Comparison of ENCODE assay signal across 22 cellular contexts in the genomic region with DNA sequence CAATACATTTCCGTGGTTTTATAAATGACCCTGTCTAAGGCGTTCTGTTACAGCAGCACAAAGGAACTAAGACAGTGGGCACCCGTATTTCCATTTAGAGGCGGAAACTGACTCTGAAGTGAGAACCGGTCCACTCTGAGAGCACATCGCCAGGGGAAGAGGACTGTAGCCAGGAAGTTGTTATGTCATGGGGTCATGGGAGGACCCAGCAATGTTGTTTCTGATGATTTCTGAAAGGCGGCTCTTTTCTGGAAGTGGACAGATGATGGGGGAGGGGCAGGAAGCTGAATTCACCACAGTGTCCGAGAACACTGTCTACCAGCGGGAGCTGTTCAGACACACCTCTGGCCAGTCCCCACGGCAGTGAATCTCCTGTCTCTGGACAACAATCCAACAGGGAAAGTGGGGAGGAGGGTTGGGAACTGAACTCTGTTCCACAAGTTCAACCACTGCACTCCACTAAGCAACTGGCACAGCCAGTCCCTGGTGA. TPM values are rescaled to one million over a fixed set of nuclear protein-coding genes. Genes with fewer than 3 reads are reported as not detected.
DNase-seq lines count a peak whose midpoint lies in the region; ATAC-seq, FAIRE-seq and TF ChIP-seq lines count a peak whose summit lies in the region.
"Had no signal": no experiment of that assay in that cellular context is flagged by ENCODE, and none has a peak within 500 bp of the region (broad histone marks: within the 10 kb centered on the region; RNA-seq: fewer than 3 reads in every experiment).

No MANE protein-coding gene starts in this region.

- TF ChIP-seq CTCF in H1 (IDR thresholded peaks at IDR 0.05; ENCODE audit: control extremely low read depth in 1 of 3, insufficient read depth in 1 of 3, low read depth in 1 of 3, low read length in 3 of 3) (no peak), lower lobe of right lung (IDR thresholded peaks at IDR 0.05) (no peak)

- no peaks in the 10 kb centered on the region for H3K36me3 Mint-ChIP-seq in CD8-positive, alpha-beta memory T cell

- H2BK120ac ChIP-seq in H1 (replicated peaks; ENCODE audit: low read depth, low read length) = no peak overlapping the region

- no peak for DNase-seq in CD8-positive, alpha-beta memory T cell
- DNase-seq in H1 (ENCODE audit: low read depth in 1 of 2, low spot score in 2 of 2) (no peak), lower lobe of right lung (no peak), MG63 (no peak)
- DNase-seq in stimulated activated CD4-positive, alpha-beta T cell treated with anti-CD3 and anti-CD28 coated beads, Interleukin-2, amount 100 ng/mL, for 48 hours = no peak
- DNase-seq in stimulated activated naive CD8-positive, alpha-beta T cell treated with anti-CD3 and anti-CD28 coated beads, Interleukin-15, amount 100 ng/mL, for 72 hours = no peak
- DNase-seq: activated CD4-positive, alpha-beta T cell treated with anti-CD3 and anti-CD28 coated beads for 36 hours; activated T-cell treated with anti-CD3 and anti-CD28 coated beads, Interleukin-2, amount 50 U/mL, for 1 hour; effector memory CD8-positive, alpha-beta T cell; EL; foreskin keratinocyte; NCI-H1417 treated with DMSO at 0.1 percent for 48 hours; NCI-H510A; PC-9; T-helper 1 cell had no signal

- peaks cover 5 to 19% (median 19%) of the 10 kb centered on the region in 3 donors for H3K4me1 Mint-ChIP-seq in CD8-positive, alpha-beta memory T cell
- peaks cover 22% of the 10 kb centered on the region for H3K4me1 Mint-ChIP-seq in stimulated activated naive CD8-positive, alpha-beta T cell treated with anti-CD3 and anti-CD28 coated beads, Interleukin-15, amount 100 ng/mL, for 72 hours

- peak; percentile 18 to 59 for ATAC-seq in lower lobe of right lung
- ATAC-seq in GM18505 (IDR thresholded peaks at IDR 0.05; ENCODE audit: unreplicated experiment) = no peak
- no peak for ATAC-seq in stimulated activated naive CD8-positive, alpha-beta T cell treated with anti-CD3 and anti-CD28 coated beads, Interleukin-15, amount 100 ng/mL, for 72 hours
- ATAC-seq: activated CD4-positive, alpha-beta T cell treated with anti-CD3 and anti-CD28 coated beads for 36 hours; effector memory CD8-positive, alpha-beta T cell; foreskin keratinocyte had no signal

- H3K18ac ChIP-seq in H1 (ENCODE audit: extremely low read depth, low read length) = no peak overlapping the region

- no peak overlapping the region for H3K4me3 ChIP-seq in CD8-positive, alpha-beta memory T cell (ENCODE audit: low read length)
- H3K4me3 ChIP-seq in H1 (ENCODE audit: extremely low read depth in 1 of 4, insufficient read depth in 2 of 4, low read depth in 3 of 4, low read length in 4 of 4) (no peak overlapping the region), lower lobe of right lung (no peak overlapping the region), skeletal muscle satellite cell (ENCODE audit: low read length) (peak overlapping the region; percentile 5), MG63 (no peak overlapping the region)
- H3K4me3 ChIP-seq: PC-9 had no signal

- no peaks in the 10 kb centered on the region for H3K79me1 ChIP-seq in H1 (ENCODE audit: low read depth, low read length)

- CTCF ChIA-PET in CD8-positive, alpha-beta memory T cell (lab: Charles Lee) = interaction anchor here (1.5 kb wide), 1 partner anchor 120 kb away, joined by 4 read pairs; no protein-coding TSS in a partner anchor
- CTCF ChIA-PET in H1 (lab: Charles Lee; ENCODE audit: partially characterized antibody) = interaction anchor here (0.8 to 2.4 kb wide), 4 partner anchors 8 to 121 kb away, joined by 3 to 12 read pairs (median 7); no protein-coding TSS in a partner anchor

- TF ChIP-seq EP300 in H1 (IDR thresholded peaks at IDR 0.05; ENCODE audit: borderline replicate concordance in 1 of 2, low read depth in 2 of 2, low read length in 2 of 2) = no peak

- intact Hi-C loops in lower lobe of right lung (cut with DNase I) = no loop called here

- H3K4ac ChIP-seq in H1 (replicated peaks; ENCODE audit: insufficient read length, low read depth, low read length) = no peak overlapping the region

- no peak overlapping the region for H3K27ac ChIP-seq in CD8-positive, alpha-beta memory T cell (ENCODE audit: low read depth, low read length)
- H3K27ac ChIP-seq in H1 (ENCODE audit: low read depth, low read length) = no peak overlapping the region
- H3K27ac ChIP-seq in lower lobe of right lung = peak overlapping the region; percentile 70
- H3K27ac ChIP-seq: foreskin keratinocyte, PC-9 had no signal

- peak overlapping the region in 5 of 7 donors; percentile 40 to 76 (median 54) for H3K4me3 Mint-ChIP-seq in CD8-positive, alpha-beta memory T cell
- no peak overlapping the region for H3K4me3 Mint-ChIP-seq in stimulated activated naive CD8-positive, alpha-beta T cell treated with anti-CD3 and anti-CD28 coated beads, Interleukin-15, amount 100 ng/mL, for 72 hours
- H3K4me3 Mint-ChIP-seq: activated CD4-positive, alpha-beta T cell treated with anti-CD3 and anti-CD28 coated beads for 36 hours had no signal

- peaks cover 0 to 10% of the 10 kb centered on the region in 2 experiments; a peak in 2 of 4 replicates for H3K79me2 ChIP-seq in H1 (ENCODE audit: control insufficient read depth in 1 of 2, insufficient read depth in 2 of 2, low read length in 2 of 2)

- POLR2A ChIA-PET in CD8-positive, alpha-beta memory T cell (lab: Charles Lee) = no interaction called here
- POLR2A ChIA-PET in H1 (lab: Charles Lee; ENCODE audit: partially characterized antibody) = interaction anchor here (2.4 to 6.7 kb wide), 2 partner anchors 10 to 21 kb away, joined by 7 to 42 read pairs; no protein-coding TSS in a partner anchor

- H4K8ac ChIP-seq in H1 (ENCODE audit: extremely low read depth, insufficient read depth, low read length) = no peak overlapping the region

- H2BK20ac ChIP-seq in H1 (ENCODE audit: low read length) = 0 out of 2 replicates have a peak overlapping the region, but pooled peaks have one; percentile 6

- H3K27ac Mint-ChIP-seq in CD8-positive, alpha-beta memory T cell = peak overlapping the region in 1 of 8 donors; percentile 38
- no peak overlapping the region for H3K27ac Mint-ChIP-seq in stimulated activated naive CD8-positive, alpha-beta T cell treated with anti-CD3 and anti-CD28 coated beads, Interleukin-15, amount 100 ng/mL, for 72 hours
- H3K27ac Mint-ChIP-seq: activated CD4-positive, alpha-beta T cell treated with anti-CD3 and anti-CD28 coated beads for 36 hours; effector memory CD8-positive, alpha-beta T cell had no signal

- H3K4me2 ChIP-seq in H1 (ENCODE audit: insufficient read depth in 1 of 2, low read depth in 2 of 2, low read length in 2 of 2) = no peak overlapping the region
- H3K4me2 ChIP-seq in skeletal muscle satellite cell (ENCODE audit: low read length) = peak overlapping the region; percentile 91
- H3K4me2 ChIP-seq: PC-9 had no signal

- peaks cover 3% of the 10 kb centered on the region for H3K27me3 ChIP-seq in CD8-positive, alpha-beta memory T cell (ENCODE audit: insufficient read depth, low read length, poor library complexity, severe bottlenecking)
- peaks cover 0 to 31% (median 24%) of the 10 kb centered on the region in 4 experiments; a peak in 6 of 7 replicates for H3K27me3 ChIP-seq in H1 (replicated peaks in 1 of 4; ENCODE audit: control insufficient read depth in 3 of 4, extremely low read depth in 1 of 4, insufficient read depth in 3 of 4, low read length in 3 of 4)
- no peaks in the 10 kb centered on the region for H3K27me3 ChIP-seq in lower lobe of right lung (ENCODE audit: low read depth)
- H3K27me3 ChIP-seq in skeletal muscle satellite cell (ENCODE audit: control insufficient read depth, insufficient read depth, low read length) = no peaks in the 10 kb centered on the region
- no peaks in the 10 kb centered on the region for H3K27me3 ChIP-seq in MG63

- H2BK15ac ChIP-seq in H1 (ENCODE audit: low read length) = peak overlapping the region; percentile 72; the same call in 1 of the 2 replicates

- H3K56ac ChIP-seq in H1 (replicated peaks; ENCODE audit: insufficient read length, low read depth, low read length) = no peak overlapping the region

- no peak overlapping the region for H4K91ac ChIP-seq in H1 (replicated peaks; ENCODE audit: insufficient read length, low read length)

- H3K36me3 ChIP-seq in CD8-positive, alpha-beta memory T cell (ENCODE audit: insufficient read depth, low read length) = no peaks in the 10 kb centered on the region
- H3K36me3 ChIP-seq in H1 (ENCODE audit: control insufficient read depth in 2 of 4, insufficient read depth in 4 of 4, low read length in 3 of 4) (no peaks in the 10 kb centered on the region), lower lobe of right lung (no peaks in the 10 kb centered on the region), skeletal muscle satellite cell (ENCODE audit: insufficient read depth, low read length) (no peaks in the 10 kb centered on the region), MG63 (peaks cover 6% of the 10 kb centered on the region; the same call in 1 of the 2 replicates)

- H4K5ac ChIP-seq in H1 (ENCODE audit: insufficient read length, low read depth, low read length) = no peak overlapping the region

- H3K14ac ChIP-seq in H1 (ENCODE audit: insufficient read length) = no peak overlapping the region

- no peak for TF ChIP-seq RAD21 in H1 (IDR thresholded peaks at IDR 0.05 in 1 of 2, conservative IDR thresholded peaks at IDR 0.05 in 1 of 2; ENCODE audit: low read depth in 2 of 2, low read length in 2 of 2)

- H2BK12ac ChIP-seq in H1 (ENCODE audit: low read depth, low read length) = peak overlapping the region; percentile 70; the same call in 1 of the 2 replicates

- H4K20me1 ChIP-seq in H1 (replicated peaks in 1 of 2; ENCODE audit: control insufficient read depth in 1 of 2, insufficient read depth in 2 of 2, low read length in 2 of 2) = peaks cover 0 to 2% of the 10 kb centered on the region in 2 experiments

- H2AK5ac ChIP-seq in H1 (ENCODE audit: low read depth, low read length) = no peak overlapping the region

- H3K9ac ChIP-seq in H1 (replicated peaks in 1 of 4; ENCODE audit: extremely low read depth in 1 of 4, low read depth in 3 of 4, low read length in 3 of 4) = no peak overlapping the region
- H3K9ac ChIP-seq in skeletal muscle satellite cell (ENCODE audit: low read depth, low read length) = peak overlapping the region; percentile 53

- no peak overlapping the region for H3K23ac ChIP-seq in H1 (ENCODE audit: insufficient read length)

- peaks cover 25 to 48% of the 10 kb centered on the region in 2 donors for H3K27me3 Mint-ChIP-seq in CD8-positive, alpha-beta memory T cell
- peaks cover 31% of the 10 kb centered on the region for H3K27me3 Mint-ChIP-seq in stimulated activated naive CD8-positive, alpha-beta T cell treated with anti-CD3 and anti-CD28 coated beads, Interleukin-15, amount 100 ng/mL, for 72 hours

- H3K23me2 ChIP-seq in H1 (ENCODE audit: low read depth, low read length) = peaks cover 5% of the 10 kb centered on the region

- FAIRE-seq in H1 (lab: Jason Lieb, UNC) = no peak
- FAIRE-seq: islet of Langerhans had no signal

- H3K9me3 ChIP-seq in CD8-positive, alpha-beta memory T cell (ENCODE audit: low read length) = no peaks in the 10 kb centered on the region
- no peaks in the 10 kb centered on the region for H3K9me3 ChIP-seq in H1 (ENCODE audit: insufficient read depth in 2 of 2, low read depth in 1 of 2, low read length in 1 of 2)
- no peaks in the 10 kb centered on the region for H3K9me3 ChIP-seq in lower lobe of right lung
- H3K9me3 ChIP-seq in skeletal muscle satellite cell (replicated peaks; ENCODE audit: low read length) = no peaks in the 10 kb centered on the region
- no peaks in the 10 kb centered on the region for H3K9me3 ChIP-seq in MG63

- no peaks in the 10 kb centered on the region for H3K9me3 Mint-ChIP-seq in CD8-positive, alpha-beta memory T cell
- no peaks in the 10 kb centered on the region for H3K9me3 Mint-ChIP-seq in stimulated activated naive CD8-positive, alpha-beta T cell treated with anti-CD3 and anti-CD28 coated beads, Interleukin-15, amount 100 ng/mL, for 72 hours
- H3K9me3 Mint-ChIP-seq: effector memory CD8-positive, alpha-beta T cell; IgD-negative memory B cell had no signal

- no peak for TF ChIP-seq POLR2A in H1 (IDR thresholded peaks at IDR 0.05; ENCODE audit: control extremely low read depth in 1 of 2, low read depth in 2 of 2, low read length in 2 of 2)
- TF ChIP-seq POLR2A in GM18505 (IDR thresholded peaks at IDR 0.05; ENCODE audit: borderline replicate concordance, extremely low read depth, insufficient read depth, insufficient read length) = no peak

- peak overlapping the region; percentile 16; the same call in 1 of the 2 replicates for H2BK5ac ChIP-seq in H1 (ENCODE audit: low read depth, low read length)

- H2AFZ ChIP-seq in H1 (ENCODE audit: low read length) = no peak overlapping the region
- H2AFZ ChIP-seq: PC-9 had no signal

- WGBS in H1 (ENCODE audit: extremely low coverage in 1 of 2, insufficient coverage in 1 of 2, insufficient read length in 1 of 2, insufficient replicate concordance in 2 of 2, low coverage in 1 of 2, low lambda C conversion rate in 2 of 2, missing lambda C conversion rate in 1 of 2), 2 experiments = 95% methylated on average over 10 of the region's 10 CpGs; no CpG with 5 or more reads in 1 of the 2 experiments

- H3K4me1 ChIP-seq in CD8-positive, alpha-beta memory T cell (ENCODE audit: insufficient read depth, low read length) = peaks cover 5% of the 10 kb centered on the region
- peaks cover 0 to 13% (median 8%) of the 10 kb centered on the region in 4 experiments; a peak in 5 of 7 replicates for H3K4me1 ChIP-seq in H1 (replicated peaks in 1 of 4; ENCODE audit: control insufficient read depth in 3 of 4, insufficient read depth in 4 of 4, low read length in 3 of 4)
- H3K4me1 ChIP-seq in lower lobe of right lung = peaks cover 36% of the 10 kb centered on the region
- H3K4me1 ChIP-seq in skeletal muscle satellite cell (ENCODE audit: control insufficient read depth, insufficient read depth, low read length) = peaks cover 41% of the 10 kb centered on the region
- H3K4me1 ChIP-seq: foreskin keratinocyte had no signal

RNA-seq across cellular contexts. Expression of a gene that starts 2.1 kb away (rescaled TPM):
- total RNA-seq in CD8-positive, alpha-beta memory T cell = 100 to 1,000 TPM; 188 to 192 TPM
- 128 TPM for polyA plus RNA-seq in CD8-positive, alpha-beta memory T cell
- total RNA-seq in H1 (2021; fragmentation: NEBNext Ultra II Directional; extraction: Animal tissue kit (Norgen Biotek cat#: 25700)) = 68.6 and 75.8 TPM in 2 replicates
- polyA plus RNA-seq in H1 (2011; rRNA removed) = 12.1 and 13.8 TPM in 2 replicates
- polyA plus RNA-seq in H1 (2011; cell fraction: cytosol; rRNA removed) = 25.4 TPM
- 26.6 TPM for polyA plus RNA-seq in H1 (2011; cell fraction: nucleus; rRNA removed)
- 33.6 to 61.3 TPM (median 38.1 TPM) in 4 replicates for polyA plus RNA-seq in H1 (2012, experiment 1 of 2)
- 4.3 TPM for polyA plus RNA-seq in H1 (2012, experiment 2 of 2)
- polyA plus RNA-seq in H1 (2013, experiment 1 of 2) = 98.5 TPM
- 87.2 TPM for polyA plus RNA-seq in H1 (2013, experiment 2 of 2)
- polyA minus RNA-seq in H1 (2011; rRNA and poly(A)+ RNA removed) = 18.7 and 22.1 TPM in 2 replicates
- 18.1 TPM for polyA minus RNA-seq in H1 (2011; cell fraction: cytosol; rRNA and poly(A)+ RNA removed)
- polyA minus RNA-seq in H1 (2011; cell fraction: nucleus; rRNA and poly(A)+ RNA removed) = 46.1 TPM
- total RNA-seq in lower lobe of right lung = 180 TPM
- 41.6 and 46.3 TPM in 2 replicates for total RNA-seq in skeletal muscle satellite cell (2012; rRNA removed)
- total RNA-seq in MG63 (2014; rRNA removed; shearing (Covaris generic); ENCODE audit: low replicate concordance) = 33.5 and 52.8 TPM in 2 replicates

RNA-seq across cellular contexts. Expression of a gene that starts 34.7 kb away (rescaled TPM):
- not detected for total RNA-seq in CD8-positive, alpha-beta memory T cell
- polyA plus RNA-seq in CD8-positive, alpha-beta memory T cell = not detected
- 83.4 and 83.8 TPM in 2 replicates for total RNA-seq in H1 (2021; fragmentation: NEBNext Ultra II Directional; extraction: Animal tissue kit (Norgen Biotek cat#: 25700))
- polyA plus RNA-seq in H1 (2011; rRNA removed) = 42.6 and 61.3 TPM in 2 replicates
- polyA plus RNA-seq in H1 (2011; cell fraction: cytosol; rRNA removed) = 101 TPM
- polyA plus RNA-seq in H1 (2011; cell fraction: nucleus; rRNA removed) = 167 TPM
- polyA plus RNA-seq in H1 (2012, experiment 1 of 2) = 84.7 to 102 TPM (median 94.1 TPM) in 4 replicates
- 63.0 TPM for polyA plus RNA-seq in H1 (2012, experiment 2 of 2)
- 232 TPM for polyA plus RNA-seq in H1 (2013, experiment 1 of 2)
- 228 TPM for polyA plus RNA-seq in H1 (2013, experiment 2 of 2)
- 46.1 and 50.2 TPM in 2 replicates for polyA minus RNA-seq in H1 (2011; rRNA and poly(A)+ RNA removed)
- polyA minus RNA-seq in H1 (2011; cell fraction: cytosol; rRNA and poly(A)+ RNA removed) = 25.8 TPM
- polyA minus RNA-seq in H1 (2011; cell fraction: nucleus; rRNA and poly(A)+ RNA removed) = 47.1 TPM
- total RNA-seq in lower lobe of right lung = 60.1 TPM
- 0.22 and 0.25 TPM in 2 replicates for total RNA-seq in skeletal muscle satellite cell (2012; rRNA removed)
- total RNA-seq in MG63 (2014; rRNA removed; shearing (Covaris generic); ENCODE audit: low replicate concordance) = not detected in 2 replicates
- polyA plus RNA-seq: IgD-negative memory B cell, neural cell had no signal

RNA-seq across cellular contexts. Expression of a gene that starts 58.9 kb away (rescaled TPM):
- not detected for total RNA-seq in CD8-positive, alpha-beta memory T cell
- polyA plus RNA-seq in CD8-positive, alpha-beta memory T cell = not detected
- not detected in 2 replicates for total RNA-seq in H1 (2021; fragmentation: NEBNext Ultra II Directional; extraction: Animal tissue kit (Norgen Biotek cat#: 25700))
- polyA plus RNA-seq in H1 (2011; rRNA removed) = not detected in 2 replicates
- not detected for polyA plus RNA-seq in H1 (2011; cell fraction: cytosol; rRNA removed)
- not detected for polyA plus RNA-seq in H1 (2011; cell fraction: nucleus; rRNA removed)
- polyA plus RNA-seq in H1 (2012, experiment 1 of 2) = not detected in 4 replicates
- not detected for polyA plus RNA-seq in H1 (2012, experiment 2 of 2)
- polyA plus RNA-seq in H1 (2013, experiment 1 of 2) = not detected
- not detected for polyA plus RNA-seq in H1 (2013, experiment 2 of 2)
- polyA minus RNA-seq in H1 (2011; rRNA and poly(A)+ RNA removed) = not detected in 2 replicates
- polyA minus RNA-seq in H1 (2011; cell fraction: cytosol; rRNA and poly(A)+ RNA removed) = not detected
- not detected for polyA minus RNA-seq in H1 (2011; cell fraction: nucleus; rRNA and poly(A)+ RNA removed)
- not detected for total RNA-seq in lower lobe of right lung
- total RNA-seq in skeletal muscle satellite cell (2012; rRNA removed) = not detected in 2 replicates
- not detected in 2 replicates for total RNA-seq in MG63 (2014; rRNA removed; shearing (Covaris generic); ENCODE audit: low replicate concordance)
- total RNA-seq: activated CD4-positive, alpha-beta T cell treated with anti-CD3 and anti-CD28 coated beads for 36 hours; aorta; foreskin keratinocyte; PC-9; urinary bladder had no signal
- polyA plus RNA-seq: aorta, foreskin keratinocyte, IgD-negative memory B cell, neural cell, urinary bladder had no signal

Comparison
In these comparisons a context has a peak if more than half of its experiments do, and no peak if none do; other contexts are left out.
1. H3K4me3 Mint-ChIP-seq: peak in CD8-positive, alpha-beta memory T cell (5 of 7); none in stimulated activated naive CD8-positive, alpha-beta T cell treated with anti-CD3 and anti-CD28 coated beads, Interleukin-15, amount 100 ng/mL, for 72 hours (0 of 2).
2. ATAC-seq: peak in lower lobe of right lung (2 of 2); none in GM18505 (single experiment) and stimulated activated naive CD8-positive, alpha-beta T cell treated with anti-CD3 and anti-CD28 coated beads, Interleukin-15, amount 100 ng/mL, for 72 hours (single experiment).
3. RNA of a gene that starts 34.7 kb away (total RNA-seq): 83.4 to 83.8 TPM in H1 and 60.1 TPM in lower lobe of right lung (single experiment); not detected in CD8-positive, alpha-beta memory T cell and not detected in MG63; every median in the first group is over 10 times any median in the second.